In genomic region chr19:34984287-34984686, GRCh38 we compare ENCODE assay signal across 3 cellular contexts.
A peak's percentile ranks its signal among the peaks of the same experiment; 100 is the strongest.
TF ChIP-seq lines count a peak whose summit lies in the region.

No MANE protein-coding gene starts in this region.

TF ChIP-seq in A549, 52 proteins besides CTCF, POLR2A, EP300 and RAD21:
- TF ChIP-seq USF2 (IDR thresholded peaks at IDR 0.05), result no peak
- TF ChIP-seq SREBF2 (IDR thresholded peaks at IDR 0.05), result no peak
- TF ChIP-seq POLR2AphosphoS2 (conservative IDR thresholded peaks at IDR 0.05; ENCODE audit: low read length), result no peak
- no peak for TF ChIP-seq ESRRA (IDR thresholded peaks at IDR 0.05; ENCODE audit: borderline replicate concordance, low read length)
- TF ChIP-seq EHMT2 (IDR thresholded peaks at IDR 0.05; ENCODE audit: low read depth), result no peak
- TF ChIP-seq RNF2 (IDR thresholded peaks at IDR 0.05; ENCODE audit: borderline replicate concordance, low read depth), result no peak

TF ChIP-seq in HCT116, 20 proteins besides CTCF, POLR2A, EP300 and RAD21:
- TF ChIP-seq CBX3 (IDR thresholded peaks at IDR 0.05; ENCODE audit: low read depth), result peak; percentile 20; the same call in 1 of the 2 replicates
- TF ChIP-seq ATF3 (IDR thresholded peaks at IDR 0.05), result no peak
- no peak for TF ChIP-seq ZFX (IDR thresholded peaks at IDR 0.05)

TF ChIP-seq in K562, 482 proteins besides CTCF, POLR2A, EP300 and RAD21:
- no peak for TF ChIP-seq LARP7 (IDR thresholded peaks at IDR 0.05)
- TF ChIP-seq ZNF561 (CRISPR knock-in tag; conservative IDR thresholded peaks at IDR 0.05), result no peak
- TF ChIP-seq PHTF2 (CRISPR knock-in tag; IDR thresholded peaks at IDR 0.05), result no peak
- TF ChIP-seq ZNF76 (CRISPR knock-in tag; IDR thresholded peaks at IDR 0.05; ENCODE audit: borderline replicate concordance), result no peak
- TF ChIP-seq PBX2 (CRISPR knock-in tag; IDR thresholded peaks at IDR 0.05; ENCODE audit: low read depth), result no peak
- no peak for TF ChIP-seq PBX2 (tag; conservative IDR thresholded peaks at IDR 0.05; ENCODE audit: low read depth)
- no peak for TF ChIP-seq HES1 (IDR thresholded peaks at IDR 0.05; ENCODE audit: low read depth)
- TF ChIP-seq KDM2B (CRISPR knock-in tag; IDR thresholded peaks at IDR 0.05), result no peak
- TF ChIP-seq ZNF239 (CRISPR knock-in tag; IDR thresholded peaks at IDR 0.05), result no peak
- TF ChIP-seq ZNF212 (CRISPR knock-in tag; IDR thresholded peaks at IDR 0.05), result no peak
- no peak for TF ChIP-seq FIP1L1 (IDR thresholded peaks at IDR 0.05; ENCODE audit: low read depth, low read length, poor library complexity, severe bottlenecking)
- no peak for TF ChIP-seq DACH1 (IDR thresholded peaks at IDR 0.05; ENCODE audit: partially characterized antibody)
- TF ChIP-seq BCOR (IDR thresholded peaks at IDR 0.05), result no peak
- TF ChIP-seq MAFG (tag; conservative IDR thresholded peaks at IDR 0.05), result no peak
- peak; percentile 95 for TF ChIP-seq TRIM28 (IDR thresholded peaks at IDR 0.05)
- TF ChIP-seq SMARCB1 (IDR thresholded peaks at IDR 0.05; ENCODE audit: insufficient read length, low read depth), result no peak
- TF ChIP-seq U2AF2 (optimal IDR thresholded peaks at IDR 0.05; ENCODE audit: low read depth, low read length), result no peak
- TF ChIP-seq RCOR1 (IDR thresholded peaks at IDR 0.05; ENCODE audit: borderline replicate concordance in 1 of 2, low read depth in 2 of 2, low read length in 2 of 2), result no peak
- TF ChIP-seq CBX3 (IDR thresholded peaks at IDR 0.05; ENCODE audit: borderline replicate concordance in 1 of 2, low read length in 2 of 2), result peak in 1 of 2 experiments; percentile 95; a peak in 2 of 3 replicates
- TF ChIP-seq TRIM24 (IDR thresholded peaks at IDR 0.05), result peak; percentile 16 to 68; a peak in 2 of 4 replicates
- no peak for TF ChIP-seq GABPB1 (CRISPR knock-in tag; IDR thresholded peaks at IDR 0.05)
- TF ChIP-seq GTF3C2 (IDR thresholded peaks at IDR 0.05; ENCODE audit: borderline replicate concordance, extremely low read depth, insufficient read length), result no peak
- 0 out of 2 replicates have a peak, but pooled peaks have one; percentile 63 for TF ChIP-seq CBX5 (IDR thresholded peaks at IDR 0.05; ENCODE audit: borderline replicate concordance, low read depth)
- no peak for TF ChIP-seq STAT5A (IDR thresholded peaks at IDR 0.05; ENCODE audit: borderline replicate concordance, low read length)
- TF ChIP-seq RUNX1 (IDR thresholded peaks at IDR 0.05; ENCODE audit: low read depth), result no peak
- no peak for TF ChIP-seq ZNF609 (CRISPR knock-in tag; IDR thresholded peaks at IDR 0.05; ENCODE audit: borderline replicate concordance)
- no peak for TF ChIP-seq ETS1 (conservative IDR thresholded peaks at IDR 0.05; ENCODE audit: control insufficient read depth, low read depth, low read length)
- TF ChIP-seq GATA2 (CRISPR knock-in tag; IDR thresholded peaks at IDR 0.05), result no peak
- peak; percentile 50; the same call in 1 of the 2 replicates for TF ChIP-seq LEF1 (IDR thresholded peaks at IDR 0.05)
- TF ChIP-seq TARDBP (IDR thresholded peaks at IDR 0.05), result no peak
- TF ChIP-seq ZNF318 (IDR thresholded peaks at IDR 0.05; ENCODE audit: borderline replicate concordance in 1 of 2, low read depth in 1 of 2), result no peak
- TF ChIP-seq CHD2 (IDR thresholded peaks at IDR 0.05; ENCODE audit: low read depth, low read length), result no peak
- no peak for TF ChIP-seq MECOM (CRISPR knock-in tag; IDR thresholded peaks at IDR 0.05)
TF ChIP-seq in K562: peak in this region for 5.
